11 cellular contexts compared by ENCODE assay signal in genomic region chr12:92552412-92553108, GRCh38.
A peak's percentile ranks its signal among the peaks of the same experiment; 100 is the strongest.
DNase-seq lines count a peak whose midpoint lies in the region; ATAC-seq and TF ChIP-seq lines count a peak whose summit lies in the region.
"Had no signal": no experiment of that assay in that cellular context is flagged by ENCODE, and none has a peak within 500 bp of the region (broad histone marks: within the 10 kb centered on the region; RNA-seq: fewer than 3 reads in every experiment).

No MANE protein-coding gene starts in this region.

- peaks cover 8% of the 10 kb centered on the region for H3K4me1 ChIP-seq in upper lobe of right lung

- H3K4me3 ChIP-seq in upper lobe of right lung = no peak overlapping the region

- peak; percentile 39 for ATAC-seq in upper lobe of right lung
- no peak for ATAC-seq in GM21737 (IDR thresholded peaks at IDR 0.05; ENCODE audit: unreplicated experiment)

- DNase-seq in DMS79 treated with DMSO at 0.1 percent for 48 hours (lab: John Stamatoyannopoulos, UW) = peak; percentile 49
- DNase-seq in DMS79 (lab: John Stamatoyannopoulos, UW) = no peak
- peak; percentile 35 for DNase-seq in dermis blood vessel endothelial cell
- DNase-seq in left kidney (ENCODE audit: low read depth, low spot score) = peak; percentile 27
- no peak for DNase-seq in upper lobe of right lung
- DNase-seq in hippocampal formation (lab: John Stamatoyannopoulos, UW) = no peak
- DNase-seq in activated CD8-positive, alpha-beta memory T cell treated with anti-CD3 and anti-CD28 coated beads, Interleukin-2, amount 50 U/mL, for 4 hours = no peak
- DNase-seq: 8988T; activated CD4-positive, CD25-positive, alpha-beta regulatory T cell treated with anti-CD3 and anti-CD28 coated beads, Interleukin-2, amount 50 U/mL, for 72 hours; NCI-H2029 treated with DMSO at 0.1 percent for 48 hours had no signal

- H3K36me3 ChIP-seq in upper lobe of right lung = no peaks in the 10 kb centered on the region

- no peaks in the 10 kb centered on the region for H3K9me3 ChIP-seq in upper lobe of right lung

- no peak overlapping the region for H3K27ac ChIP-seq in upper lobe of right lung

- intact Hi-C loops in upper lobe of right lung (cut with DNase I) = no loop called here

- no peak for TF ChIP-seq CTCF in upper lobe of right lung (IDR thresholded peaks at IDR 0.05)

- no peaks in the 10 kb centered on the region for H3K27me3 ChIP-seq in upper lobe of right lung

Comparison
In these comparisons a context has a peak if more than half of its experiments do, and no peak if none do; other contexts are left out.
1. DNase-seq: peak in DMS79 treated with DMSO at 0.1 percent for 48 hours (single experiment), dermis blood vessel endothelial cell (single experiment) and left kidney (single experiment); none in DMS79 (single experiment), upper lobe of right lung (single experiment), hippocampal formation (0 of 2) and activated CD8-positive, alpha-beta memory T cell treated with anti-CD3 and anti-CD28 coated beads, Interleukin-2, amount 50 U/mL, for 4 hours (single experiment).